8 cellular contexts compared by ENCODE assay signal in genomic region chr17:80263253-80264047, GRCh38.
A peak's percentile ranks its signal among the peaks of the same experiment; 100 is the strongest.
DNase-seq lines count a peak whose midpoint lies in the region; ATAC-seq lines count a peak whose summit lies in the region.

No MANE protein-coding gene starts in this region.

- peaks cover 41% of the 10 kb centered on the region for H3K4me1 ChIP-seq in mucosa of stomach (ENCODE audit: control insufficient read depth, insufficient read depth, low read length)

- no peaks in the 10 kb centered on the region for H3K36me3 ChIP-seq in mucosa of stomach (ENCODE audit: control insufficient read depth, insufficient read depth, low read length)

- no peaks in the 10 kb centered on the region for H3K9me3 ChIP-seq in mucosa of stomach (ENCODE audit: control insufficient read depth, low read length)

- H3K27me3 ChIP-seq in mucosa of stomach (ENCODE audit: control insufficient read depth, insufficient read depth, low read length) = no peaks in the 10 kb centered on the region

- peak overlapping the region; percentile 32 for H3K4me3 ChIP-seq in mucosa of stomach (ENCODE audit: low read length)

- H3K9ac ChIP-seq in mucosa of stomach (ENCODE audit: low read length) = peak overlapping the region; percentile 63

- ATAC-seq in GM21786 (IDR thresholded peaks at IDR 0.05; ENCODE audit: unreplicated experiment) = peak; percentile 35

- peak; percentile 18 for DNase-seq in ELF-1 (ENCODE audit: low read depth, low spot score)
- DNase-seq in NCI-H1436 treated with DMSO at 0.1 percent for 48 hours (lab: John Stamatoyannopoulos, UW) = peak; percentile 54
- DNase-seq in activated CD4-positive, alpha-beta T cell treated with anti-CD3 and anti-CD28 coated beads for 48 hours = peak; percentile 93
- DNase-seq in effector CD8-positive, alpha-beta T cell (lab: John Stamatoyannopoulos, UW) = peak; percentile 71
- peak; percentile 77 to 88 for DNase-seq in stimulated activated CD8-positive, alpha-beta memory T cell treated with anti-CD3 and anti-CD28 coated beads, Interleukin-7, amount 100 ng/mL, for 4 hours (ENCODE audit: low read depth in 2 of 2)
- DNase-seq in 8988T = no peak
